In the genomic region with DNA sequence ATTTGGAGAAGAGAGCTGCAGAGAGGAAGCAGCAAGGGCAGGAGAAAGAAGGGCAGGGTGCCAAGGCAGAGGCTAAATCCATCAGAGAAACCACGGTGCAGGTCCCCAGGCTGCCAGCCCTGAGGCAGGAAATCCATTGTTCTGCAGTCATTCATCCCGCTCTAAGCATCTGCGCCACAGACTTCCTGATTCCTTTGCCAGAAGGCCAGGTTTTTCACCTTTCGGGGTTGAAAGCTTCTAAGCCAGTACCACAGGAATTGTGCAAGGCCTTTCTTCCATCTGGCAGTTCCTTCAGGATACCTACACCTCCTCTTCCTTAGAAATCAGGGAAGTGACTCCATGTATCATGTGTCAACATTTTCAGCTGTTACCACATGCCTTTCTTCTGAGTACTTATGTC, we compare ENCODE assay signal across 11 cellular contexts. TPM values are rescaled to one million over a fixed set of nuclear protein-coding genes. Genes with fewer than 3 reads are reported as not detected.
DNase-seq lines count a peak whose midpoint lies in the region; ATAC-seq and TF ChIP-seq lines count a peak whose summit lies in the region.
"Had no signal": no experiment of that assay in that cellular context is flagged by ENCODE, and none has a peak within 500 bp of the region (broad histone marks: within the 10 kb centered on the region; RNA-seq: fewer than 3 reads in every experiment).

No MANE protein-coding gene starts in this region.

- ATAC-seq in heart left ventricle (peak; percentile 39 to 82 (median 48)), Right ventricle myocardium inferior (no peak), left cardiac atrium (peak; percentile 24 to 41), GM21390 (IDR thresholded peaks at IDR 0.05; ENCODE audit: unreplicated experiment) (no peak), GM18520 (IDR thresholded peaks at IDR 0.05; ENCODE audit: unreplicated experiment) (no peak)
- ATAC-seq: A549; GM12878; stimulated activated memory B cell treated with anti-CD40 and anti-IgM and Interleukin-4, amounts not matched to agents 10 μg/mL and 1 μg/mL and 100 μg/mL, for 72 hours had no signal

- no peak for TF ChIP-seq CTCF in heart left ventricle (IDR thresholded peaks at IDR 0.05)

- DNase-seq in heart left ventricle (peak in 4 of 5 donors; percentile 30 to 54 (median 40)), Right ventricle myocardium inferior (ENCODE audit: missing footprints) (no peak), SHP77 treated with DMSO at 0.1 percent for 48 hours (lab: John Stamatoyannopoulos, UW) (peak; percentile 33), left cardiac atrium (peak; percentile 30), ureter (ENCODE audit: low spot score) (peak; percentile 48), Karpas-422 (no peak)

- no peak overlapping the region for H3K9ac ChIP-seq in Karpas-422 (ENCODE audit: low read length)

- intact Hi-C loops in heart left ventricle (cut with DNase I): no loop called here
- intact Hi-C loops in Right ventricle myocardium inferior (cut with DNase I): no loop called here
- intact Hi-C loops in left cardiac atrium (cut with DNase I): no loop called here

- 37 to 53% (median 48%) methylated on average over 4 of the region's 4 CpGs for WGBS in heart left ventricle, 4 donors

- no peaks in the 10 kb centered on the region for H3K9me3 ChIP-seq in heart left ventricle
- H3K9me3 ChIP-seq in Karpas-422 (ENCODE audit: low read length): no peaks in the 10 kb centered on the region
- H3K9me3 ChIP-seq: A549 had no signal

- no peak for TF ChIP-seq POLR2A in heart left ventricle (IDR thresholded peaks at IDR 0.05)

- H3K36me3 ChIP-seq in heart left ventricle (peaks cover 0 to 83% (median 24%) of the 10 kb centered on the region in 9 donors), Karpas-422 (ENCODE audit: insufficient read depth, low read length) (no peaks in the 10 kb centered on the region)

- H3K79me2 ChIP-seq in Karpas-422 (ENCODE audit: low read length): no peaks in the 10 kb centered on the region

- H3K27me3 ChIP-seq in heart left ventricle (peaks cover 0 to 8% (median 0%) of the 10 kb centered on the region in 9 donors), Karpas-422 (ENCODE audit: low read length) (no peaks in the 10 kb centered on the region)

- no peak overlapping the region for H3K4me2 ChIP-seq in Karpas-422 (ENCODE audit: low read depth, low read length, poor library complexity, severe bottlenecking)
- H3K4me2 ChIP-seq: A549 had no signal

- H3K4me1 ChIP-seq in heart left ventricle (peaks cover 0 to 18% (median 0%) of the 10 kb centered on the region in 12 donors), Karpas-422 (ENCODE audit: low read length) (no peaks in the 10 kb centered on the region)
- H3K4me1 ChIP-seq: A549 had no signal

- no peaks in the 10 kb centered on the region for H4K20me1 ChIP-seq in Karpas-422 (ENCODE audit: insufficient read depth, low read depth, low read length)

- H3K27ac ChIP-seq in heart left ventricle (peak overlapping the region in 3 of 12 donors; percentile 5 to 32 (median 14)), Karpas-422 (ENCODE audit: low read length) (no peak overlapping the region)
- H3K27ac ChIP-seq: A549 had no signal

- no peak overlapping the region for H2AFZ ChIP-seq in Karpas-422 (ENCODE audit: low read length)

- no peaks in the 10 kb centered on the region for H3K9me2 ChIP-seq in Karpas-422 (replicated peaks; ENCODE audit: insufficient read depth, low read length)

- no peak overlapping the region for H3K4me3 ChIP-seq in heart left ventricle
- no peak overlapping the region for H3K4me3 ChIP-seq in Karpas-422 (ENCODE audit: low read length)
- H3K4me3 ChIP-seq: A549, GM12878 had no signal

RNA-seq across cellular contexts. Expression of gene ADGRF5, which starts 45.6 kb away (rescaled TPM):
- 10 to 100 TPM; 27.3 to 89.6 (median 47.6) TPM for total RNA-seq in heart left ventricle
- 10 to 100 TPM; 24.5 to 36.2 TPM for polyA plus RNA-seq in heart left ventricle
- 48.0 TPM for total RNA-seq in Right ventricle myocardium inferior
- total RNA-seq in left cardiac atrium: 10 to 100 TPM; 37.4 to 56.9 TPM
- 25.9 TPM for total RNA-seq in ureter
- total RNA-seq in Karpas-422 (2014; rRNA removed; shearing (Covaris generic); ENCODE audit: low replicate concordance): not detected in 2 replicates
- polyA plus RNA-seq: A549 had no signal

Comparison
In these comparisons a context has a peak if more than half of its experiments do, and no peak if none do; other contexts are left out.
1. ATAC-seq: peak in heart left ventricle (4 of 4) and left cardiac atrium (2 of 2); none in Right ventricle myocardium inferior (single experiment), GM21390 (single experiment) and GM18520 (single experiment).
2. DNase-seq: peak in heart left ventricle (4 of 5), SHP77 treated with DMSO at 0.1 percent for 48 hours (single experiment), left cardiac atrium (single experiment) and ureter (single experiment); none in Right ventricle myocardium inferior (single experiment) and Karpas-422 (single experiment).
3. RNA of gene ADGRF5, which starts 45.6 kb away (total RNA-seq): 37.4 to 56.9 TPM in left cardiac atrium, 48.0 TPM in Right ventricle myocardium inferior (single experiment), 27.3 to 89.6 TPM in heart left ventricle and 25.9 TPM in ureter (single experiment); not detected in Karpas-422; every median in the first group is over 10 times any median in the second.